In genomic region chr2:232893834-232894233, GRCh38 we compare ENCODE assay signal across 17 cellular contexts. TPM values are rescaled to one million over a fixed set of nuclear protein-coding genes. Genes with fewer than 3 reads are reported as not detected.
DNase-seq lines count a peak whose midpoint lies in the region; ATAC-seq and TF ChIP-seq lines count a peak whose summit lies in the region.
"Had no signal": no experiment of that assay in that cellular context is flagged by ENCODE, and none has a peak within 500 bp of the region (broad histone marks: within the 10 kb centered on the region; RNA-seq: fewer than 3 reads in every experiment).

No MANE protein-coding gene starts in this region.

- H3K4me1 ChIP-seq in hepatocyte (ENCODE audit: insufficient read depth), result no peaks in the 10 kb centered on the region
- H3K4me1 ChIP-seq in vagina, result peaks cover 7% of the 10 kb centered on the region
- H3K4me1 ChIP-seq: Peyer's patch had no signal

- peaks cover 0 to 5% of the 10 kb centered on the region in 2 donors for H3K4me1 Mint-ChIP-seq in natural killer cell treated with Interleukin-12 subunit alpha and Interleukin-12 subunit beta and Interleukin-15 and Interleukin-18, amount 100 ng/mL, for 72 hours (ENCODE audit: low read depth in 2 of 2)
- peaks cover 0 to 4% of the 10 kb centered on the region in 2 donors for H3K4me1 Mint-ChIP-seq in natural killer cell

- H3K27me3 Mint-ChIP-seq in natural killer cell treated with Interleukin-12 subunit alpha and Interleukin-12 subunit beta and Interleukin-15 and Interleukin-18, amount 100 ng/mL, for 72 hours, result peaks cover 8 to 14% of the 10 kb centered on the region in 2 donors
- H3K27me3 Mint-ChIP-seq in natural killer cell (ENCODE audit: low read depth in 2 of 2), result peaks cover 0 to 6% of the 10 kb centered on the region in 2 donors

- H3K9me2 ChIP-seq in hepatocyte (replicated peaks; ENCODE audit: insufficient read depth), result no peaks in the 10 kb centered on the region

- no peaks in the 10 kb centered on the region for H3K9me3 Mint-ChIP-seq in natural killer cell treated with Interleukin-12 subunit alpha and Interleukin-12 subunit beta and Interleukin-15 and Interleukin-18, amount 100 ng/mL, for 72 hours
- no peaks in the 10 kb centered on the region for H3K9me3 Mint-ChIP-seq in natural killer cell

- no peaks in the 10 kb centered on the region for H4K20me1 ChIP-seq in hepatocyte (ENCODE audit: insufficient read depth, poor library complexity, severe bottlenecking)

- peak; percentile 22 for DNase-seq in natural killer cell treated with Interleukin-12 subunit alpha and Interleukin-12 subunit beta and Interleukin-15 and Interleukin-18, amount 100 ng/mL, for 72 hours (ENCODE audit: low spot score)
- DNase-seq in natural killer cell (no peak), hepatocyte (ENCODE audit: low spot score) (peak; percentile 2), posterior vena cava (ENCODE audit: low spot score) (peak; percentile 68), vagina (ENCODE audit: extremely low spot score in 2 of 2) (no peak), GM20000 (ENCODE audit: low spot score) (no peak), NCI-H2081 treated with DMSO at 0.1 percent for 48 hours (lab: John Stamatoyannopoulos, UW) (no peak)
- DNase-seq: ACHN, COR-L47, DMS153, EL, NCI-H1092, NCI-H2227 treated with DMSO at 0.1 percent for 48 hours, NCI-H524 treated with DMSO at 0.1 percent for 48 hours, SIG-M5 had no signal

- H3K27me3 ChIP-seq in hepatocyte (no peaks in the 10 kb centered on the region), vagina (no peaks in the 10 kb centered on the region)
- H3K27me3 ChIP-seq: Peyer's patch had no signal

- intact Hi-C loops in natural killer cell (cut with micrococcal nuclease) (no loop called here), posterior vena cava (cut with DNase I) (no loop called here), vagina (cut with DNase I) (no loop called here)

- H3K36me3 ChIP-seq in hepatocyte (replicated peaks; ENCODE audit: insufficient read depth, low read depth), result no peaks in the 10 kb centered on the region
- no peaks in the 10 kb centered on the region for H3K36me3 ChIP-seq in vagina

- no peak overlapping the region for H3K4me3 ChIP-seq in hepatocyte
- no peak overlapping the region for H3K4me3 ChIP-seq in vagina
- H3K4me3 ChIP-seq: Peyer's patch had no signal

- H3K9me3 ChIP-seq in hepatocyte (ENCODE audit: low read depth), result no peaks in the 10 kb centered on the region
- H3K9me3 ChIP-seq in vagina, result no peaks in the 10 kb centered on the region
- H3K9me3 ChIP-seq: Peyer's patch had no signal

- no peaks in the 10 kb centered on the region for H3K79me2 ChIP-seq in hepatocyte

- H2AFZ ChIP-seq in hepatocyte, result no peak overlapping the region

- H3K4me2 ChIP-seq in hepatocyte, result no peak overlapping the region

- no peak overlapping the region for H3K27ac Mint-ChIP-seq in natural killer cell treated with Interleukin-12 subunit alpha and Interleukin-12 subunit beta and Interleukin-15 and Interleukin-18, amount 100 ng/mL, for 72 hours
- no peak overlapping the region for H3K27ac Mint-ChIP-seq in natural killer cell

- no peaks in the 10 kb centered on the region for H3K36me3 Mint-ChIP-seq in natural killer cell treated with Interleukin-12 subunit alpha and Interleukin-12 subunit beta and Interleukin-15 and Interleukin-18, amount 100 ng/mL, for 72 hours
- H3K36me3 Mint-ChIP-seq in natural killer cell, result no peaks in the 10 kb centered on the region

- no peak for ATAC-seq in natural killer cell treated with Interleukin-12 subunit alpha and Interleukin-12 subunit beta and Interleukin-15 and Interleukin-18, amount 100 ng/mL, for 72 hours
- no peak for ATAC-seq in natural killer cell
- ATAC-seq: HCT116 had no signal

- TF ChIP-seq CTCF in natural killer cell (IDR thresholded peaks at IDR 0.05), result no peak
- no peak for TF ChIP-seq CTCF in hepatocyte (IDR thresholded peaks at IDR 0.05; ENCODE audit: poor library complexity)
- TF ChIP-seq CTCF in vagina (IDR thresholded peaks at IDR 0.05), result no peak
- TF ChIP-seq CTCF in GM20000 (IDR thresholded peaks at IDR 0.05; ENCODE audit: extremely low read depth, missing control alignments), result no peak

- 97% methylated on average over 8 of the region's 8 CpGs for WGBS in hepatocyte (ENCODE audit: low lambda C conversion rate, missing lambda C conversion rate)

- H3K27ac ChIP-seq in hepatocyte, result no peak overlapping the region
- no peak overlapping the region for H3K27ac ChIP-seq in vagina
- H3K27ac ChIP-seq: Peyer's patch had no signal

- no peak for TF ChIP-seq POLR2A in vagina (IDR thresholded peaks at IDR 0.05)

- H3K4me3 Mint-ChIP-seq in natural killer cell treated with Interleukin-12 subunit alpha and Interleukin-12 subunit beta and Interleukin-15 and Interleukin-18, amount 100 ng/mL, for 72 hours, result no peak overlapping the region
- no peak overlapping the region for H3K4me3 Mint-ChIP-seq in natural killer cell

RNA-seq across cellular contexts. Expression of gene SNORC, which starts 23.8 kb away (rescaled TPM):
- total RNA-seq in natural killer cell treated with Interleukin-12 subunit alpha and Interleukin-12 subunit beta and Interleukin-15 and Interleukin-18, amount 100 ng/mL, for 72 hours, result 1 to 10 TPM; 1.5 TPM
- total RNA-seq in natural killer cell (1 to 10 TPM in 1 of 3 donors, under 1 TPM in 2; 0.47 to 1.0 (median 0.98) TPM), hepatocyte (1.4 and 2.2 TPM in 2 replicates), posterior vena cava (under 1 TPM; 0.79 to 1.00 TPM), vagina (not detected)
- 5.9 and 7.5 TPM in 2 replicates for polyA plus RNA-seq in hepatocyte

Comparison
In these comparisons a context has a peak if more than half of its experiments do, and no peak if none do; other contexts are left out.
1. DNase-seq: peak in natural killer cell treated with Interleukin-12 subunit alpha and Interleukin-12 subunit beta and Interleukin-15 and Interleukin-18, amount 100 ng/mL, for 72 hours (single experiment), hepatocyte (single experiment) and posterior vena cava (single experiment); none in natural killer cell (single experiment), vagina (0 of 2), GM20000 (single experiment) and NCI-H2081 treated with DMSO at 0.1 percent for 48 hours (single experiment).